ENCODE assay signal across 3 cellular contexts in the genomic region with DNA sequence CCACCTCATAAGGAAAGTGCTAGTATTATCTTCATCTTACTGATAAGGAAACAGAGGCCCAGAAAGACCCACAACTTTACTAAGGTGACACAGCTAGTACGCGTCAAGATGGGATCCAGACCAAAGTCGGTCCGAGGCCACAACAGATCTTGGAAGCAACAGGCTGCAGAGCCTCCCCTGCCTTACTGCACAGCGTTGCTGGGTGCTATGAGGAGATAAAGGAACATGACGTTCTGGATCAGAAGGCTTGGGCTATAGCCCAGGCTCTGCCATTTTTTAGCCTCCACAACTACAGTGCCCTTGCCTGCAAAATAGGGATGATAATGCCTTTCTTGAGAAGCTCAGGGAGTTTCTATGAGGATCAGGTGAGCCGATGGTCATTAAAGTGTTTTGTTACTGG.
"Had no signal": no experiment of that assay in that cellular context is flagged by ENCODE, and none has a peak within 500 bp of the region (broad histone marks: within the 10 kb centered on the region; RNA-seq: fewer than 3 reads in every experiment).

No MANE protein-coding gene starts in this region.

- DNase-seq: GDM1, GF-D8 had no signal

- ATAC-seq: GM12878 had no signal

- H3K4me3 ChIP-seq: GM12878 had no signal
